ENCODE assay signal across 9 cellular contexts in the genomic region with DNA sequence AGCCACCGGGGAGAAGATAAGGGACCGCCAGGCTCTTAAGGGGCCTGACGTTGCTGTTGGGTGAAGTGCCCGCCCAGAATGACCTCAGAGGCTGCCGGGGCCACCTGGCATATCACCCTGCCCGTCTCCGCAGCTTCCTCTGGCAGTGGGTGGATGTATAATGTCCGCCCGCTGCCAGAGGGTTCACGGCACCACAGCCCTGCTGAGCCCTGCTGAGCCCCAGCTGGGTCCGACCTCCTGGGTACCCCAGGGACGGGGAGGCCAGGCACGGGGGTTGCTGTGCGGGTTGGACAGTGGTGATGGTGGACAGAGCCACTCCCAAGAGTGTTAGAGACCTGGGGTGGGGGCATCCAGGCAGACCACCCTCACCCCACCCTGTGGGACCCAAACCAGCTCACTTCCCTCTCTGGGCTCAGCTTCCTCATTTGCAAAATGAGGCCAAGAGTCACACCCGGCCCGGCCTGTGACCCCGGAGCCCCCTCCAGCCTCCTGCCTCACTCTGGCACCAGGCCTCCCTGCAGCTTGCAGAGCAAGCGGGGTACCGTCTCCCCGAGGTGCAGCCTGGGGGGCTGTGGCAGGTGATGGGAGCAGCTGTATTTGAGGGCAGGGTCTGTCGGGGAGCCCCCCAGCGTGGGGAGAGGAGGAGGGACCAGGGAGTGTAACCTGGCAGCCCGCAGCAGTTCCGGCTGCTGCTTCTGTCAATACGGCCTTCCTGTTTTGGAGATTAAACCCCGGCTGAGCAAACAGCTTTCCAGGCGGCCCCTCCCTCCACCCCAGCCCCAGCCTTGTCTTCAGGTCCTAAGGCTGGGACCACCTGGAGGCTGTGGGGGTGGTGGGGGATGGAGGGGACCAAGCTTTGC. TPM values are rescaled to one million over a fixed set of nuclear protein-coding genes. Genes with fewer than 3 reads are reported as not detected.
DNase-seq lines count a peak whose midpoint lies in the region; ATAC-seq and TF ChIP-seq lines count a peak whose summit lies in the region.
"Had no signal": no experiment of that assay in that cellular context is flagged by ENCODE, and none has a peak within 500 bp of the region (broad histone marks: within the 10 kb centered on the region; RNA-seq: fewer than 3 reads in every experiment).

No MANE protein-coding gene starts in this region.

- no peaks in the 10 kb centered on the region for H3K9me3 ChIP-seq in esophagus squamous epithelium

- peak overlapping the region; percentile 82 to 84 for H3K4me3 Mint-ChIP-seq in stimulated activated naive CD8-positive, alpha-beta T cell treated with anti-CD3 and anti-CD28 coated beads, Interleukin-15, amount 100 ng/mL, for 72 hours

- H3K27ac ChIP-seq in esophagus squamous epithelium = peak overlapping the region; percentile 39 to 86 (median 66)

- intact Hi-C loops in esophagus squamous epithelium (cut with DNase I) = no loop called here

- peak overlapping the region; percentile 94 to 97 for H3K27ac Mint-ChIP-seq in stimulated activated naive CD8-positive, alpha-beta T cell treated with anti-CD3 and anti-CD28 coated beads, Interleukin-15, amount 100 ng/mL, for 72 hours

- TF ChIP-seq CTCF in esophagus squamous epithelium (IDR thresholded peaks at IDR 0.05) = no peak

- DNase-seq in Daoy (ENCODE audit: low read depth) = peak; percentile 83
- peak in 2 of 3 experiments; percentile 87 to 94 for DNase-seq in NCI-H1417 (lab: John Stamatoyannopoulos, UW)
- DNase-seq in esophagus squamous epithelium (lab: John Stamatoyannopoulos, UW) = no peak
- peak in 1 of 2 donors; percentile 69 for DNase-seq in stimulated activated naive CD8-positive, alpha-beta T cell treated with anti-CD3 and anti-CD28 coated beads, Interleukin-15, amount 100 ng/mL, for 72 hours
- DNase-seq in globus pallidus (ENCODE audit: low spot score) = no peak
- no peak for DNase-seq in nucleus accumbens (lab: John Stamatoyannopoulos, UW)

- H3K27me3 Mint-ChIP-seq in stimulated activated naive CD8-positive, alpha-beta T cell treated with anti-CD3 and anti-CD28 coated beads, Interleukin-15, amount 100 ng/mL, for 72 hours = no peaks in the 10 kb centered on the region

- peak in 1 of 4 donors; percentile 34 for TF ChIP-seq POLR2A in esophagus squamous epithelium (IDR thresholded peaks at IDR 0.05)

- H3K4me1 Mint-ChIP-seq in stimulated activated naive CD8-positive, alpha-beta T cell treated with anti-CD3 and anti-CD28 coated beads, Interleukin-15, amount 100 ng/mL, for 72 hours = peaks cover 64% of the 10 kb centered on the region

- peaks cover 40 to 56% (median 51%) of the 10 kb centered on the region in 3 donors for H3K4me1 ChIP-seq in esophagus squamous epithelium

- H3K4me3 ChIP-seq in esophagus squamous epithelium = peak overlapping the region in 1 of 4 donors; percentile 22

- no peaks in the 10 kb centered on the region for H3K9me3 Mint-ChIP-seq in stimulated activated naive CD8-positive, alpha-beta T cell treated with anti-CD3 and anti-CD28 coated beads, Interleukin-15, amount 100 ng/mL, for 72 hours

- peak; percentile 59 to 67 for ATAC-seq in activated CD4-positive, CD25-positive, alpha-beta regulatory T cell treated with anti-CD3 and anti-CD28 coated beads, Interleukin-2, amount 50 U/mL, for 24 hours
- peak; percentile 63 for ATAC-seq in stimulated activated naive CD8-positive, alpha-beta T cell treated with anti-CD3 and anti-CD28 coated beads, Interleukin-15, amount 100 ng/mL, for 72 hours
- no peak for ATAC-seq in GM21717 (IDR thresholded peaks at IDR 0.05; ENCODE audit: unreplicated experiment)
- ATAC-seq: HCT116 had no signal

- 18 to 53% methylated on average over 5 to 9 of the region's 27 CpGs for WGBS in esophagus squamous epithelium, 2 donors

- H3K36me3 ChIP-seq in esophagus squamous epithelium = no peaks in the 10 kb centered on the region

- peaks cover 0 to 78% (median 0%) of the 10 kb centered on the region in 4 donors for H3K27me3 ChIP-seq in esophagus squamous epithelium

RNA-seq across cellular contexts. Expression of a gene that starts 8.4 kb away (rescaled TPM):
- 16.1 and 24.2 TPM in 2 replicates for total RNA-seq in Daoy (2014; rRNA removed; shearing (Covaris generic))
- 10 to 100 TPM in 3 of 4 donors, 1 to 10 TPM in 1; 6.1 to 17.2 (median 11.9) TPM for total RNA-seq in esophagus squamous epithelium

RNA-seq across cellular contexts. Expression of a gene that starts 34.9 kb away (rescaled TPM):
- total RNA-seq in Daoy (2014; rRNA removed; shearing (Covaris generic)) = not detected in 2 replicates
- total RNA-seq in esophagus squamous epithelium = not detected

RNA-seq across cellular contexts. Expression of a gene that starts 44.2 kb away (rescaled TPM):
- 42.6 and 59.9 TPM in 2 replicates for total RNA-seq in Daoy (2014; rRNA removed; shearing (Covaris generic))
- 10 to 100 TPM; 15.5 to 28.3 (median 22.8) TPM for total RNA-seq in esophagus squamous epithelium

RNA-seq across cellular contexts. Expression of a gene that starts 47.6 kb away (rescaled TPM):
- 7.6 and 11.3 TPM in 2 replicates for total RNA-seq in Daoy (2014; rRNA removed; shearing (Covaris generic))
- total RNA-seq in esophagus squamous epithelium = 10 to 100 TPM in 1 of 4 donors, 1 to 10 TPM in 3; 4.5 to 10.6 (median 6.3) TPM

Comparison
In these comparisons a context has a peak if more than half of its experiments do, and no peak if none do; other contexts are left out.
1. DNase-seq: peak in Daoy (single experiment) and NCI-H1417 (2 of 3); none in esophagus squamous epithelium (single experiment), globus pallidus (single experiment) and nucleus accumbens (0 of 56).